In the genomic region with DNA sequence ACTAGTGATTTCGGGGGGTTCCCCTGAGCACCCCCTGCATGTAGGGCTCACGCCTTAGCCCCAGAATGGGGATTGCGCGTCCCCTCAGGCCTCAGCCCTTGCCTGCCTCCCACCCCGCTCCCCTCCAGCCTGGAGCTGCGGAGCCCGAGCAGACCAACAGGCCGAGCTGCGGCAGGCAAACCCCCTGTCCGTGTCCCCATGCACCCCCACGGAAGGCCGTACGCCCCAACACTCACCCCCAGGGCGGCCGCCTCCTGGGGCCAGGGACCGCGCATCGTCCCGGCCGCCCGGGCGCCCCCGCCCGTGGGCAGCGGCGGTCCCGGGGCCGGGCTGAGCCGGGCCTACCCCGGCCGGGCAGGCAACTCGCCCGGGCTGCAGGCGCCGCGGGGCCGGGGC, we compare ENCODE assay signal across 9 cellular contexts. TPM values are rescaled to one million over a fixed set of nuclear protein-coding genes. Genes with fewer than 3 reads are reported as not detected.
DNase-seq lines count a peak whose midpoint lies in the region; ATAC-seq and TF ChIP-seq lines count a peak whose summit lies in the region.
"Had no signal": no experiment of that assay in that cellular context is flagged by ENCODE, and none has a peak within 500 bp of the region (broad histone marks: within the 10 kb centered on the region; RNA-seq: fewer than 3 reads in every experiment).

No MANE protein-coding gene starts in this region.

- intact Hi-C loops in Caco-2 (cut with micrococcal nuclease; ENCODE audit: unreplicated experiment) (loop anchor here (1.0 to 2.0 kb wide), 4 partner anchors 25 to 149 kb away; no protein-coding TSS in a partner anchor), PC-3 (cut with micrococcal nuclease) (loop anchor here (1.0 to 5.0 kb wide), 3 partner anchors 25 to 149 kb away; no protein-coding TSS in a partner anchor), sigmoid colon (cut with DNase I) (loop anchor here (1.0 to 2.0 kb wide), 5 partner anchors 37 to 149 kb away; no protein-coding TSS in a partner anchor)

- no peaks in the 10 kb centered on the region for H4K20me1 ChIP-seq in PC-3 (ENCODE audit: low read length)

- H3K27ac Mint-ChIP-seq in Caco-2 (ENCODE audit: unreplicated experiment): no peak overlapping the region

- no peaks in the 10 kb centered on the region for H3K9me3 Mint-ChIP-seq in Caco-2 (ENCODE audit: unreplicated experiment)

- H3K27ac ChIP-seq in PC-3 (ENCODE audit: low read length) (no peak overlapping the region), gastroesophageal sphincter (peak overlapping the region; percentile 39 to 94 (median 88)), sigmoid colon (peak overlapping the region; percentile 80 to 87 (median 86))

- H3K9me3 ChIP-seq in Caco-2 (no peaks in the 10 kb centered on the region), PC-3 (ENCODE audit: low read length) (no peaks in the 10 kb centered on the region), gastroesophageal sphincter (no peaks in the 10 kb centered on the region), sigmoid colon (no peaks in the 10 kb centered on the region)

- H3K9me2 ChIP-seq in PC-3 (replicated peaks; ENCODE audit: low read length): no peaks in the 10 kb centered on the region

- CTCF ChIA-PET in Caco-2 (lab: Charles Lee): interaction anchor here (0.6 to 2.7 kb wide), 38 partner anchors 9 to 560 kb away, joined by 3 to 56 read pairs (median 5); no protein-coding TSS in a partner anchor
- CTCF ChIA-PET in PC-3 (lab: Charles Lee): interaction anchor here (0.5 to 1.8 kb wide), 7 partner anchors 23 to 376 kb away, joined by 3 to 14 read pairs (median 4); no protein-coding TSS in a partner anchor

- 0 out of 2 replicates have a peak overlapping the region, but pooled peaks have one; percentile 61 for H2AFZ ChIP-seq in PC-3 (ENCODE audit: low read length)

- H3K4me3 ChIP-seq in Caco-2 (ENCODE audit: low read depth, low read length) (peak overlapping the region; percentile 29), PC-3 (ENCODE audit: low read length) (peak overlapping the region; percentile 60), gastroesophageal sphincter (peak overlapping the region; percentile 55 to 77), sigmoid colon (peak overlapping the region; percentile 60 to 79 (median 73))
- H3K4me3 ChIP-seq: K562 had no signal

- POLR2A ChIA-PET in Caco-2 (lab: Charles Lee): interaction anchor here (0.5 kb wide), 1 partner anchor 57 kb away, joined by 3 read pairs; no protein-coding TSS in a partner anchor
- POLR2A ChIA-PET in PC-3 (lab: Charles Lee; ENCODE audit: unreplicated experiment): interaction anchor here (0.6 to 0.7 kb wide), 2 partner anchors 61 to 223 kb away, joined by 6 to 9 read pairs; no protein-coding TSS in a partner anchor

- DNase-seq in Caco-2 (peak in 1 of 2 experiments; percentile 40), PC-3 (no peak), sigmoid colon (no peak), NCI-H1105 treated with DMSO at 0.1 percent for 48 hours (lab: John Stamatoyannopoulos, UW) (no peak), hippocampal formation (lab: John Stamatoyannopoulos, UW) (no peak)

- TF ChIP-seq EP300 in gastroesophageal sphincter (IDR thresholded peaks at IDR 0.05) (no peak), sigmoid colon (IDR thresholded peaks at IDR 0.05) (no peak)

- H3K9ac ChIP-seq in PC-3 (ENCODE audit: low read length): no peak overlapping the region

- no peaks in the 10 kb centered on the region for H3F3A ChIP-seq in PC-3 (ENCODE audit: low read length, unreplicated experiment)

- TF ChIP-seq POLR2A in gastroesophageal sphincter (IDR thresholded peaks at IDR 0.05): no peak
- TF ChIP-seq POLR2A in sigmoid colon (IDR thresholded peaks at IDR 0.05): no peak

- TF ChIP-seq CTCF in Caco-2 (IDR thresholded peaks at IDR 0.05; ENCODE audit: insufficient read depth in 1 of 2, low read depth in 1 of 2, low read length in 1 of 2, severe bottlenecking in 1 of 2, unreplicated experiment in 1 of 2) (no peak), PC-3 (conservative IDR thresholded peaks at IDR 0.05; ENCODE audit: low read depth, low read length) (no peak), gastroesophageal sphincter (IDR thresholded peaks at IDR 0.05) (no peak), sigmoid colon (IDR thresholded peaks at IDR 0.05) (no peak)

- H3K4me1 ChIP-seq in Caco-2: peaks cover 4% of the 10 kb centered on the region; the same call in 1 of the 2 replicates
- no peaks in the 10 kb centered on the region; the same call in 1 of the 2 replicates for H3K4me1 ChIP-seq in PC-3 (ENCODE audit: insufficient read depth, low read length)
- peaks cover 0 to 61% (median 5%) of the 10 kb centered on the region in 3 donors for H3K4me1 ChIP-seq in gastroesophageal sphincter
- peaks cover 0 to 56% (median 50%) of the 10 kb centered on the region in 4 donors for H3K4me1 ChIP-seq in sigmoid colon

- no peaks in the 10 kb centered on the region for H3K79me2 ChIP-seq in PC-3 (ENCODE audit: low read length)

- H3K4me1 Mint-ChIP-seq in Caco-2 (ENCODE audit: low read depth, unreplicated experiment): peaks cover 14% of the 10 kb centered on the region

- no TSS peak for BruUV-seq in Caco-2 (replicated peaks; lab: Mats Ljungman, UMichigan)
- BruUV-seq in PC-3 (replicated peaks; lab: Mats Ljungman, UMichigan): no TSS peak

- H3K27me3 ChIP-seq in Caco-2 (replicated peaks; ENCODE audit: control insufficient read depth, insufficient read depth, low read length) (peaks cover 2% of the 10 kb centered on the region), PC-3 (ENCODE audit: low read length) (peaks cover 35% of the 10 kb centered on the region), gastroesophageal sphincter (peaks cover 19% of the 10 kb centered on the region), sigmoid colon (peaks cover 0 to 3% (median 0%) of the 10 kb centered on the region in 3 donors)

- H3K36me3 Mint-ChIP-seq in Caco-2 (ENCODE audit: insufficient read depth, unreplicated experiment): no peaks in the 10 kb centered on the region

- 0% methylated on average over 1 of the region's 37 CpGs; no CpG with 5 or more reads in 1 of the 2 donors for WGBS in gastroesophageal sphincter (ENCODE audit: low coverage in 1 of 2), 2 donors
- WGBS in sigmoid colon, 2 donors: 3 to 5% methylated on average over 37 of the region's 37 CpGs

- ATAC-seq in PC-3 (peak; percentile 29), gastroesophageal sphincter (peak; percentile 15), HG03095 (IDR thresholded peaks at IDR 0.05; ENCODE audit: unreplicated experiment) (no peak), HG02759 (IDR thresholded peaks at IDR 0.05; ENCODE audit: unreplicated experiment) (no peak)

- H3K4me3 Mint-ChIP-seq in Caco-2 (ENCODE audit: unreplicated experiment): peak overlapping the region; percentile 68

- peaks cover 31% of the 10 kb centered on the region for H3K27me3 Mint-ChIP-seq in Caco-2 (ENCODE audit: insufficient read depth, unreplicated experiment)

- peak overlapping the region; percentile 80 for H3K4me2 ChIP-seq in PC-3 (ENCODE audit: low read length)

- H3K36me3 ChIP-seq in Caco-2 (ENCODE audit: control insufficient read depth, insufficient read depth, low read length): no peaks in the 10 kb centered on the region
- H3K36me3 ChIP-seq in PC-3 (ENCODE audit: low read depth, low read length): no peaks in the 10 kb centered on the region
- peaks cover 0 to 9% of the 10 kb centered on the region in 2 donors for H3K36me3 ChIP-seq in gastroesophageal sphincter
- H3K36me3 ChIP-seq in sigmoid colon: peaks cover 0 to 7% (median 2%) of the 10 kb centered on the region in 4 donors

RNA-seq across cellular contexts. Expression of gene KCNB1, which starts 1.2 kb away (rescaled TPM):
- total RNA-seq in Caco-2 (2022): 0.09 TPM in 1 of 2 replicates, not detected in the other
- total RNA-seq in PC-3 (2014; rRNA removed): 0.04 and 0.35 TPM in 2 replicates
- 10 to 100 TPM; 26.3 to 44.1 (median 38.0) TPM for total RNA-seq in gastroesophageal sphincter
- 10 to 100 TPM; 11.8 to 20.6 (median 18.8) TPM for total RNA-seq in sigmoid colon
- 1 to 10 TPM in 1 of 3 donors, under 1 TPM in 1, not detected in 1; under 0.01 to 2.5 TPM for polyA plus RNA-seq in sigmoid colon
- total RNA-seq: K562 had no signal

Comparison
In these comparisons a context has a peak if more than half of its experiments do, and no peak if none do; other contexts are left out.
1. ATAC-seq: peak in PC-3 (single experiment) and gastroesophageal sphincter (single experiment); none in HG03095 (single experiment) and HG02759 (single experiment).
2. Peak in every context shown above with its lines, with median percentiles within 50 percentile points of each other: H3K4me3 ChIP-seq.